In the genomic region with DNA sequence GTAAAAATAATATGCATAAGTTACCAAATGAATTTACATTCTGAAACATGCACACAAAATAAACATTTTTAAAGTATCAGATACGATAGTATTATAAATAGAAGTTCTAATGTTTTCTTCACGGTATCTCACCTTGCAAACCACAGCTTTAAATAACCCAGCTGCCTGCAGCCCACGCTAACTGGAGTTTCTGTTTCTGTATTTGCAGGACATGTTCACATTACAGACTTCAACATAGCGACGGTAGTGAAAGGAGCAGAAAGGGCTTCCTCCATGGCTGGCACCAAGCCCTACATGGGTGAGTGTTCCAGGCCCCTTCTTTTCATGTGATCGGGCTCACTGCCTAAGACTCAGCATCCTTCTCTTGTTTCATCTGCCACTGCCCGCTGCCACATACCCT, we compare ENCODE assay signal across 30 cellular contexts.
DNase-seq lines count a peak whose midpoint lies in the region; ATAC-seq and TF ChIP-seq lines count a peak whose summit lies in the region.
"Had no signal": no experiment of that assay in that cellular context is flagged by ENCODE, and none has a peak within 500 bp of the region (broad histone marks: within the 10 kb centered on the region; RNA-seq: fewer than 3 reads in every experiment).

No MANE protein-coding gene starts in this region.

- no peak overlapping the region for H3K9ac ChIP-seq in BLaER1

- no peak for TF ChIP-seq CTCF in activated B cell treated with CpG ODN at 0.5 μM for 24 hours (IDR thresholded peaks at IDR 0.05)

- peaks cover 25% of the 10 kb centered on the region for H3K4me1 Mint-ChIP-seq in activated B cell treated with CpG ODN at 0.5 μM for 24 hours
- H3K4me1 Mint-ChIP-seq: neural crest cell had no signal

- no peaks in the 10 kb centered on the region for H3K36me3 Mint-ChIP-seq in activated B cell treated with CpG ODN at 0.5 μM for 24 hours (ENCODE audit: low read depth)
- H3K36me3 Mint-ChIP-seq: activated CD4-positive, alpha-beta memory T cell treated with anti-CD3 and anti-CD28 coated beads for 36 hours; CD4-positive, alpha-beta memory T cell; memory B cell had no signal

- intact Hi-C loops in activated B cell treated with CpG ODN at 0.5 μM for 24 hours (cut with micrococcal nuclease) = no loop called here

- peaks cover 18% of the 10 kb centered on the region for H3K9me3 ChIP-seq in BLaER1

- H3K27ac Mint-ChIP-seq in activated B cell treated with CpG ODN at 0.5 μM for 24 hours = no peak overlapping the region
- H3K27ac Mint-ChIP-seq: activated CD4-positive, alpha-beta memory T cell treated with anti-CD3 and anti-CD28 coated beads for 36 hours; activated naive CD4-positive, alpha-beta T cell treated with anti-CD3 and anti-CD28 coated beads for 36 hours; activated T-helper 1 cell treated with anti-CD3 and anti-CD28 coated beads, Interleukin-12 subunit alpha, Interleukin-12 subunit beta, Interleukin-2, Interleukin-4 antibody, amounts not matched to agents 30 ng/mL and 10 ng/mL and 1 ng/mL, durations not matched to agents 14 hours and 24 hours and 36 hours; CD4-positive, alpha-beta memory T cell; memory B cell; T-helper 1 cell treated with Interleukin-12 subunit alpha and Interleukin-12 subunit beta and Interleukin-4 antibody, amounts not matched to agents 30 μg/mL and 1 μg/mL, for 36 hours had no signal

- POLR2A ChIA-PET in activated B cell treated with CpG ODN at 0.5 μM for 24 hours (lab: Charles Lee) = no interaction called here
- POLR2A ChIA-PET in HEK293T (lab: Yijun Ruan, JAX) = no interaction called here

- H3K27me3 ChIP-seq in BLaER1 = no peaks in the 10 kb centered on the region
- H3K27me3 ChIP-seq: upper lobe of right lung had no signal

- DNase-seq in activated B cell treated with CpG ODN at 0.5 μM for 24 hours (no peak), NCI-H345 (lab: John Stamatoyannopoulos, UW) (no peak), NCI-H2107 treated with DMSO at 0.1 percent for 48 hours (lab: John Stamatoyannopoulos, UW; ENCODE audit: unreplicated experiment) (no peak), HEK293T (ENCODE audit: extremely low spot score) (no peak), NK-92 (lab: John Stamatoyannopoulos, UW; ENCODE audit: unreplicated experiment) (no peak)
- DNase-seq: activated CD4-positive, alpha-beta memory T cell treated with anti-CD3 and anti-CD28 coated beads for 36 hours; activated naive CD4-positive, alpha-beta T cell treated with anti-CD3 and anti-CD28 coated beads for 36 hours; CD4-positive, alpha-beta memory T cell; central memory CD4-positive, alpha-beta T cell; cortex of kidney; effector memory CD4-positive, alpha-beta T cell; NCI-H1092 treated with DMSO at 0.1 percent for 48 hours; NCI-H187 treated with DMSO at 0.1 percent for 48 hours; NCI-H524 treated with DMSO at 0.1 percent for 48 hours; PC-9; stimulated activated naive CD4-positive, alpha-beta T cell; upper lobe of right lung had no signal

- H3K4me2 ChIP-seq in BLaER1 = peak overlapping the region; percentile 66
- H3K4me2 ChIP-seq: PC-9 had no signal

- no peaks in the 10 kb centered on the region for H3K27me3 Mint-ChIP-seq in activated B cell treated with CpG ODN at 0.5 μM for 24 hours
- H3K27me3 Mint-ChIP-seq: memory B cell had no signal

- ATAC-seq in GM18867 (IDR thresholded peaks at IDR 0.05; ENCODE audit: unreplicated experiment) (peak; percentile 95), HG03064 (IDR thresholded peaks at IDR 0.05; ENCODE audit: low read depth, unreplicated experiment) (peak; percentile 73), activated B cell treated with CpG ODN at 0.5 μM for 24 hours (ENCODE audit: low read depth) (peak; percentile 31)
- ATAC-seq: K562, left lobe of liver, Right ventricle myocardium inferior, SK-N-SH treated with all-trans-retinoic acid at 6 μM for 48 hours, upper lobe of right lung had no signal

- peaks cover 27% of the 10 kb centered on the region for H3K4me1 ChIP-seq in BLaER1
- H3K4me1 ChIP-seq: upper lobe of right lung had no signal

- peak overlapping the region; percentile 6; the same call in 1 of the 2 replicates for H3K27ac ChIP-seq in BLaER1
- H3K27ac ChIP-seq: epithelial cell of prostate, PC-9, skin epidermis, upper lobe of right lung had no signal

- peaks cover 17% of the 10 kb centered on the region for H3K36me3 ChIP-seq in BLaER1
- H3K36me3 ChIP-seq: upper lobe of right lung had no signal

- peak overlapping the region; percentile 39 for H3K4me3 Mint-ChIP-seq in activated B cell treated with CpG ODN at 0.5 μM for 24 hours
- H3K4me3 Mint-ChIP-seq: activated CD4-positive, alpha-beta memory T cell treated with anti-CD3 and anti-CD28 coated beads for 36 hours; activated naive CD4-positive, alpha-beta T cell treated with anti-CD3 and anti-CD28 coated beads for 36 hours; activated T-helper 1 cell treated with anti-CD3 and anti-CD28 coated beads, Interleukin-12 subunit alpha, Interleukin-12 subunit beta, Interleukin-2, Interleukin-4 antibody, amounts not matched to agents 30 ng/mL and 10 ng/mL and 1 ng/mL, durations not matched to agents 14 hours and 24 hours and 36 hours; CD4-positive, alpha-beta memory T cell; memory B cell; neural crest cell; T-helper 1 cell treated with Interleukin-12 subunit alpha and Interleukin-12 subunit beta and Interleukin-4 antibody, amounts not matched to agents 30 μg/mL and 1 μg/mL, for 36 hours had no signal

- H3K9me3 Mint-ChIP-seq in activated B cell treated with CpG ODN at 0.5 μM for 24 hours = peaks cover 18% of the 10 kb centered on the region

- no peak overlapping the region for H3K4me3 ChIP-seq in BLaER1
- H3K4me3 ChIP-seq: K562, PC-9, skin epidermis, upper lobe of right lung had no signal

- CTCF ChIA-PET in activated B cell treated with CpG ODN at 0.5 μM for 24 hours (lab: Charles Lee) (no interaction called here), HEK293T (lab: Yijun Ruan, JAX) (no interaction called here)

- H4K20me1 ChIP-seq in BLaER1 = no peaks in the 10 kb centered on the region

TF ChIP-seq in HEK293T, 16 proteins besides CTCF, POLR2A, EP300 and RAD21:
- TF ChIP-seq CTBP1 (IDR thresholded peaks at IDR 0.05; ENCODE audit: borderline replicate concordance) (no peak), NFRKB (IDR thresholded peaks at IDR 0.05) (no peak), SP1 (IDR thresholded peaks at IDR 0.05) (no peak)
- TF ChIP-seq, protein P1, sequence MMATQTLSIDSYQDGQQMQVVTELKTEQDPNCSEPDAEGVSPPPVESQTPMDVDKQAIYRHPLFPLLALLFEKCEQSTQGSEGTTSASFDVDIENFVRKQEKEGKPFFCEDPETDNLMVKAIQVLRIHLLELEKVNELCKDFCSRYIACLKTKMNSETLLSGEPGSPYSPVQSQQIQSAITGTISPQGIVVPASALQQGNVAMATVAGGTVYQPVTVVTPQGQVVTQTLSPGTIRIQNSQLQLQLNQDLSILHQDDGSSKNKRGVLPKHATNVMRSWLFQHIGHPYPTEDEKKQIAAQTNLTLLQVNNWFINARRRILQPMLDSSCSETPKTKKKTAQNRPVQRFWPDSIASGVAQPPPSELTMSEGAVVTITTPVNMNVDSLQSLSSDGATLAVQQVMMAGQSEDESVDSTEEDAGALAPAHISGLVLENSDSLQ (IDR thresholded peaks at IDR 0.05) = no peak

Comparison
In these comparisons a context has a peak if more than half of its experiments do, and no peak if none do; other contexts are left out.
1. ATAC-seq: peak in every context shown above with its lines; median percentile 95 in GM18867; 73 in HG03064; 31 in activated B cell treated with CpG ODN at 0.5 μM for 24 hours.